In genomic region chr14:104639889-104640548, GRCh38 we compare ENCODE assay signal across 9 cellular contexts. TPM values are rescaled to one million over a fixed set of nuclear protein-coding genes. Genes with fewer than 3 reads are reported as not detected.
A peak's percentile ranks its signal among the peaks of the same experiment; 100 is the strongest.
DNase-seq lines count a peak whose midpoint lies in the region; ATAC-seq and TF ChIP-seq lines count a peak whose summit lies in the region.
"Had no signal": no experiment of that assay in that cellular context is flagged by ENCODE, and none has a peak within 500 bp of the region (broad histone marks: within the 10 kb centered on the region; RNA-seq: fewer than 3 reads in every experiment).

No MANE protein-coding gene starts in this region.

- H3K27me3 ChIP-seq in HL-60 (ENCODE audit: insufficient read depth, poor library complexity, severe bottlenecking) (peaks cover 3% of the 10 kb centered on the region), OCI-LY1 (ENCODE audit: insufficient read depth, low read length) (peaks cover 27% of the 10 kb centered on the region; the same call in 1 of the 2 replicates), neural cell (ENCODE audit: insufficient read depth, low read depth, low read length) (no peaks in the 10 kb centered on the region), aorta (ENCODE audit: control insufficient read depth in 1 of 2, insufficient read depth in 2 of 2, low read length in 1 of 2) (no peaks in the 10 kb centered on the region)

- DNase-seq in COLO829 (ENCODE audit: low spot score), result peak; percentile 59
- peak in 1 of 2 experiments; percentile 39 for DNase-seq in HL-60 (ENCODE audit: low read depth in 1 of 2, low spot score in 1 of 2)
- DNase-seq in activated T-helper 1 cell treated with anti-CD3 and anti-CD28 coated beads, Interleukin-12 subunit alpha, Interleukin-12 subunit beta, Interleukin-2, Interleukin-4 antibody, amounts not matched to agents 30 ng/mL and 10 ng/mL and 1 ng/mL, durations not matched to agents 14 hours and 24 hours and 36 hours (ENCODE audit: low spot score), result peak; percentile 19
- DNase-seq in fibroblast of the aortic adventitia (ENCODE audit: low read depth), result peak; percentile 40
- peak in 1 of 2 donors; percentile 87 for DNase-seq in aorta

- TF ChIP-seq RAD21 in neural cell (conservative IDR thresholded peaks at IDR 0.05), result peak; percentile 90

- peaks cover 4% of the 10 kb centered on the region for H3K9me3 Mint-ChIP-seq in activated T-helper 1 cell treated with anti-CD3 and anti-CD28 coated beads, Interleukin-12 subunit alpha, Interleukin-12 subunit beta, Interleukin-2, Interleukin-4 antibody, amounts not matched to agents 30 ng/mL and 10 ng/mL and 1 ng/mL, durations not matched to agents 14 hours and 24 hours and 36 hours
- H3K9me3 Mint-ChIP-seq: stimulated activated naive CD8-positive, alpha-beta T cell treated with anti-CD3 and anti-CD28 coated beads, Interleukin-15, Interleukin-2, amounts not matched to agents 100 ng/mL and 50 ng/mL, for 24 hours had no signal

- H3K4me1 ChIP-seq in OCI-LY1 (ENCODE audit: insufficient read depth, low read length, severe bottlenecking) (no peaks in the 10 kb centered on the region), aorta (ENCODE audit: control insufficient read depth in 1 of 2, insufficient read depth in 2 of 2, low read length in 2 of 2) (no peaks in the 10 kb centered on the region)

- 4 to 5% methylated on average over 24 of the region's 24 CpGs for whole genome bisulfite sequencing in aorta, 2 donors

- no peak overlapping the region for H3K4me3 Mint-ChIP-seq in activated T-helper 1 cell treated with anti-CD3 and anti-CD28 coated beads, Interleukin-12 subunit alpha, Interleukin-12 subunit beta, Interleukin-2, Interleukin-4 antibody, amounts not matched to agents 30 ng/mL and 10 ng/mL and 1 ng/mL, durations not matched to agents 14 hours and 24 hours and 36 hours
- H3K4me3 Mint-ChIP-seq: stimulated activated naive CD8-positive, alpha-beta T cell treated with anti-CD3 and anti-CD28 coated beads, Interleukin-15, Interleukin-2, amounts not matched to agents 100 ng/mL and 50 ng/mL, for 24 hours had no signal

- H3K9me2 ChIP-seq in OCI-LY1 (ENCODE audit: low read depth, low read length) (no peaks in the 10 kb centered on the region), neural cell (ENCODE audit: insufficient read depth, low read length) (no peaks in the 10 kb centered on the region)

- H3K9me3 ChIP-seq in OCI-LY1 (ENCODE audit: low read length) (no peaks in the 10 kb centered on the region), neural cell (ENCODE audit: low read length) (no peaks in the 10 kb centered on the region), aorta (ENCODE audit: control insufficient read depth, low read length) (no peaks in the 10 kb centered on the region)

- peaks cover 6% of the 10 kb centered on the region for H3K27me3 Mint-ChIP-seq in activated T-helper 1 cell treated with anti-CD3 and anti-CD28 coated beads, Interleukin-12 subunit alpha, Interleukin-12 subunit beta, Interleukin-2, Interleukin-4 antibody, amounts not matched to agents 30 ng/mL and 10 ng/mL and 1 ng/mL, durations not matched to agents 14 hours and 24 hours and 36 hours (ENCODE audit: insufficient read depth)

- H3K4me2 ChIP-seq in OCI-LY1 (ENCODE audit: low read length), result no peak overlapping the region
- no peak overlapping the region for H3K4me2 ChIP-seq in neural cell (ENCODE audit: low read length)

- H3K4me1 Mint-ChIP-seq in activated T-helper 1 cell treated with anti-CD3 and anti-CD28 coated beads, Interleukin-12 subunit alpha, Interleukin-12 subunit beta, Interleukin-2, Interleukin-4 antibody, amounts not matched to agents 30 ng/mL and 10 ng/mL and 1 ng/mL, durations not matched to agents 14 hours and 24 hours and 36 hours (ENCODE audit: low read depth), result no peaks in the 10 kb centered on the region

- H3K9ac ChIP-seq in OCI-LY1 (ENCODE audit: low read length), result no peak overlapping the region
- H3K9ac ChIP-seq in neural cell (ENCODE audit: low read length), result no peak overlapping the region

- TF ChIP-seq CTCF in HL-60 (IDR thresholded peaks at IDR 0.05; ENCODE audit: insufficient read depth, low read length) (peak; percentile 88), OCI-LY1 (IDR thresholded peaks at IDR 0.05; ENCODE audit: low read length) (peak; percentile 99), fibroblast of the aortic adventitia (IDR thresholded peaks at IDR 0.05; ENCODE audit: insufficient read depth, low read length) (peak; percentile 93), neural cell (IDR thresholded peaks at IDR 0.05; ENCODE audit: poor library complexity, severe bottlenecking) (peak; percentile 90)

- intact Hi-C loops in activated T-helper 1 cell treated with anti-CD3 and anti-CD28 coated beads, Interleukin-12 subunit alpha, Interleukin-12 subunit beta, Interleukin-2, Interleukin-4 antibody, amounts not matched to agents 30 ng/mL and 10 ng/mL and 1 ng/mL, durations not matched to agents 14 hours and 24 hours and 36 hours (cut with micrococcal nuclease), result loop anchor here (1.0 kb wide), 2 partner anchors 503 to 562 kb away; no protein-coding TSS in a partner anchor
- intact Hi-C loops in aorta (cut with DNase I), result loop anchor here (2.0 to 10.0 kb wide), 4 partner anchors 503 to 563 kb away; partner anchors contain the start of genes ASPG (in 1 of the 2) and KIF26A (in 1 of the 2)

- TF ChIP-seq EP300 in neural cell (conservative IDR thresholded peaks at IDR 0.05; ENCODE audit: poor library complexity, severe bottlenecking), result no peak

- H3K36me3 ChIP-seq in OCI-LY1 (ENCODE audit: insufficient read depth, low read length) (no peaks in the 10 kb centered on the region), neural cell (ENCODE audit: insufficient read depth, low read length) (no peaks in the 10 kb centered on the region), aorta (ENCODE audit: control insufficient read depth in 1 of 2, insufficient read depth in 2 of 2, low read length in 1 of 2) (no peaks in the 10 kb centered on the region)

- H3K27ac ChIP-seq in HL-60 (replicated peaks), result no peak overlapping the region
- no peak overlapping the region for H3K27ac ChIP-seq in OCI-LY1 (ENCODE audit: low read depth, low read length, poor library complexity, severe bottlenecking)
- no peak overlapping the region for H3K27ac ChIP-seq in neural cell (ENCODE audit: low read length)
- H3K27ac ChIP-seq in aorta (ENCODE audit: low read depth in 1 of 2, low read length in 2 of 2), result no peak overlapping the region

- H3K36me3 Mint-ChIP-seq in activated T-helper 1 cell treated with anti-CD3 and anti-CD28 coated beads, Interleukin-12 subunit alpha, Interleukin-12 subunit beta, Interleukin-2, Interleukin-4 antibody, amounts not matched to agents 30 ng/mL and 10 ng/mL and 1 ng/mL, durations not matched to agents 14 hours and 24 hours and 36 hours (ENCODE audit: low read depth), result no peaks in the 10 kb centered on the region

- no peaks in the 10 kb centered on the region for H3F3A ChIP-seq in OCI-LY1 (ENCODE audit: insufficient read depth, low read length)
- H3F3A ChIP-seq in neural cell (ENCODE audit: insufficient read depth, low read length, poor library complexity, severe bottlenecking), result no peaks in the 10 kb centered on the region

- H3K27ac Mint-ChIP-seq in activated T-helper 1 cell treated with anti-CD3 and anti-CD28 coated beads, Interleukin-12 subunit alpha, Interleukin-12 subunit beta, Interleukin-2, Interleukin-4 antibody, amounts not matched to agents 30 ng/mL and 10 ng/mL and 1 ng/mL, durations not matched to agents 14 hours and 24 hours and 36 hours, result no peak overlapping the region
- H3K27ac Mint-ChIP-seq: stimulated activated naive CD8-positive, alpha-beta T cell treated with anti-CD3 and anti-CD28 coated beads, Interleukin-15, Interleukin-2, amounts not matched to agents 100 ng/mL and 50 ng/mL, for 24 hours had no signal

- H2AFZ ChIP-seq in OCI-LY1 (ENCODE audit: low read length), result no peak overlapping the region
- no peak overlapping the region for H2AFZ ChIP-seq in neural cell (ENCODE audit: low read depth, low read length)

- ATAC-seq in aorta (ENCODE audit: low FRiP score) (peak; percentile 82), GM21786 (IDR thresholded peaks at IDR 0.05; ENCODE audit: unreplicated experiment) (no peak)

- H4K20me1 ChIP-seq in OCI-LY1 (ENCODE audit: insufficient read depth, low read length) (no peaks in the 10 kb centered on the region), neural cell (ENCODE audit: insufficient read depth) (no peaks in the 10 kb centered on the region)

- H3K4me3 ChIP-seq in HL-60 (replicated peaks; ENCODE audit: insufficient read depth, low read length) (no peak overlapping the region), OCI-LY1 (ENCODE audit: low read depth, low read length, poor library complexity, severe bottlenecking) (no peak overlapping the region), fibroblast of the aortic adventitia (ENCODE audit: low read depth, low read length) (no peak overlapping the region), neural cell (ENCODE audit: low read length) (no peak overlapping the region), aorta (ENCODE audit: low read length in 2 of 2) (no peak overlapping the region)

- H3K79me2 ChIP-seq in OCI-LY1 (ENCODE audit: insufficient read depth, low read length) (no peaks in the 10 kb centered on the region), neural cell (replicated peaks; ENCODE audit: insufficient read depth, low read length) (no peaks in the 10 kb centered on the region)

TF ChIP-seq in neural cell, 6 proteins besides CTCF, POLR2A, EP300 and RAD21:
- peak; percentile 89 for TF ChIP-seq SMC3 (conservative IDR thresholded peaks at IDR 0.05; ENCODE audit: poor library complexity)
- TF ChIP-seq TAF1 (IDR thresholded peaks at IDR 0.05; ENCODE audit: low read depth), result no peak
- no peak for TF ChIP-seq EZH2 (IDR thresholded peaks at IDR 0.05; ENCODE audit: borderline replicate concordance, insufficient read depth, low read length, poor library complexity, severe bottlenecking)

RNA-seq across cellular contexts. Expression of gene TMEM179, which starts 35.4 kb away (rescaled TPM):
- total RNA-seq in activated T-helper 1 cell treated with anti-CD3 and anti-CD28 coated beads, Interleukin-12 subunit alpha, Interleukin-12 subunit beta, Interleukin-2, Interleukin-4 antibody, amounts not matched to agents 30 ng/mL and 10 ng/mL and 1 ng/mL, durations not matched to agents 14 hours and 24 hours and 36 hours, result 0.12 and 0.36 TPM in 2 replicates
- total RNA-seq in fibroblast of the aortic adventitia (ENCODE audit: low replicate concordance) (not detected in 2 replicates), aorta (not detected)
- polyA plus RNA-seq in neural cell (20.3 and 27.5 TPM in 2 replicates), aorta (not detected)
- 8.2 and 9.5 TPM in 2 replicates for polyA minus RNA-seq in neural cell

RNA-seq across cellular contexts. Expression of gene INF2, which starts 49.4 kb away (rescaled TPM):
- total RNA-seq in activated T-helper 1 cell treated with anti-CD3 and anti-CD28 coated beads, Interleukin-12 subunit alpha, Interleukin-12 subunit beta, Interleukin-2, Interleukin-4 antibody, amounts not matched to agents 30 ng/mL and 10 ng/mL and 1 ng/mL, durations not matched to agents 14 hours and 24 hours and 36 hours, result 86.6 and 91.6 TPM in 2 replicates
- 38.3 and 64.0 TPM in 2 replicates for total RNA-seq in fibroblast of the aortic adventitia (ENCODE audit: low replicate concordance)
- 0.02 and 0.08 TPM in 2 replicates for polyA plus RNA-seq in neural cell
- polyA minus RNA-seq in neural cell, result not detected in 2 replicates
- 100 to 1,000 TPM in 1 of 2 donors, 10 to 100 TPM in 1; 84.9 to 102 TPM for total RNA-seq in aorta
- polyA plus RNA-seq in aorta, result 100 to 1,000 TPM in 1 of 2 donors, 10 to 100 TPM in 1; 31.9 to 185 TPM
